ENCODE assay signal across 20 cellular contexts in the genomic region with DNA sequence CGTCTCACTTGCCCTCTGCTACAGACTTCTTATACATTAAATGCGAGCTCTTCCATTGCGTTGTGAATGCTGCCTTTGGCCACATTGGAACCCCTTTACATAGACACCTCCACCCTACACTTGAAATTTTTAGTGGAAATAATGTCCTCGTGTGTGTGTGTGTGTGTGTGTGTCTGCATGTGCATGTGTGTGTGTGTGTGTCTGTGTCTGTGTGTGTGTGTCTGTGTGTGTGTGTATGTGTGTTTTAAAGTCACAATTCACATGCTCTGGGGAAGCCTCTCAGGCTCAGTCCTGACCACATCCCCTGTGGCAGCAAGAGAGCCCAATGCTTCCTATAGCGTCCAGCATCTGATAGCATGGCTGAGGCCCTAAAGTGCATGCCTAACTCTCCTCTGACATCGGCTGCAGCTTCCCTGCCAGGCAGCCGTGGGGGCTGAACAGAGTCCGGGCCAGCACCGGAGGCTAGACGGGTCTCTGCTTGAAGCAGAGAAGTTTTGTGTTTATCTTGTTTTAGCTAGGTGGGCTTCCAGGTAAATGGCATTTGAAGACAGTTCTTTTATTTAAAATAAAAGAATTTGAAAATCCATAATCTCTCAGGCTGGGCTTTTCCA.
DNase-seq lines count a peak whose midpoint lies in the region; ATAC-seq and TF ChIP-seq lines count a peak whose summit lies in the region.
"Had no signal": no experiment of that assay in that cellular context is flagged by ENCODE, and none has a peak within 500 bp of the region (broad histone marks: within the 10 kb centered on the region; RNA-seq: fewer than 3 reads in every experiment).

No MANE protein-coding gene starts in this region.

- H3K27ac ChIP-seq in SJCRH30 (peak overlapping the region; percentile 26), caudate nucleus (ENCODE audit: low read depth, low read length) (peak overlapping the region; percentile 63)
- H3K27ac ChIP-seq: PC-9, RWPE1 had no signal

- H3K36me3 ChIP-seq in H7 (replicated peaks; ENCODE audit: control insufficient read depth, insufficient read depth, low read length) (peaks cover 2% of the 10 kb centered on the region; the same call in 1 of the 2 replicates), SJCRH30 (peaks cover 26% of the 10 kb centered on the region)

- H3K4me3 Mint-ChIP-seq in nephron progenitor cell: no peak overlapping the region
- no peak overlapping the region for H3K4me3 Mint-ChIP-seq in activated CD4-positive, alpha-beta memory T cell treated with anti-CD3 and anti-CD28 coated beads, Interleukin-2, amount 10 ng/mL, durations not matched to agents 7 days and 5 days

- CTCF ChIA-PET in activated CD4-positive, alpha-beta memory T cell treated with anti-CD3 and anti-CD28 coated beads, Interleukin-2, amount 10 ng/mL, durations not matched to agents 7 days and 5 days (lab: Charles Lee): interaction anchor here (0.6 to 1.3 kb wide), 2 partner anchors 9 to 13 kb away, joined by 3 to 5 read pairs; no protein-coding TSS in a partner anchor

- H3K4me1 Mint-ChIP-seq in nephron progenitor cell: peaks cover 68% of the 10 kb centered on the region
- no peaks in the 10 kb centered on the region for H3K4me1 Mint-ChIP-seq in activated CD4-positive, alpha-beta memory T cell treated with anti-CD3 and anti-CD28 coated beads, Interleukin-2, amount 10 ng/mL, durations not matched to agents 7 days and 5 days

- no peaks in the 10 kb centered on the region for H3K9me3 ChIP-seq in SJCRH30 (replicated peaks)

- DNase-seq in H7 (peak; percentile 59), SJCRH30 (no peak), caudate nucleus (lab: John Stamatoyannopoulos, UW) (no peak), nephron progenitor cell (no peak)
- no peak for DNase-seq in stimulated activated CD4-positive, alpha-beta T cell treated with anti-CD3 and anti-CD28 coated beads, Interleukin-4, amount 100 ng/mL, for 1 hour
- no peak for DNase-seq in activated CD4-positive, alpha-beta memory T cell treated with anti-CD3 and anti-CD28 coated beads, Interleukin-2, amount 10 ng/mL, durations not matched to agents 7 days and 5 days
- DNase-seq: ACHN, C1 segment of cervical spinal cord, DMS 273 treated with DMSO at 0.1 percent for 48 hours, DND-41, GOT3, KG1, MV-4-11, NCI-H1436, NCI-H2029, NCI-H526, PC-9 had no signal

- H3K36me3 Mint-ChIP-seq in nephron progenitor cell (ENCODE audit: low read depth): peaks cover 33% of the 10 kb centered on the region
- H3K36me3 Mint-ChIP-seq in activated CD4-positive, alpha-beta memory T cell treated with anti-CD3 and anti-CD28 coated beads, Interleukin-2, amount 10 ng/mL, durations not matched to agents 7 days and 5 days (ENCODE audit: low read depth): no peaks in the 10 kb centered on the region

- H3K27me3 ChIP-seq in H7 (ENCODE audit: control insufficient read depth, insufficient read depth, low read length) (no peaks in the 10 kb centered on the region), SJCRH30 (no peaks in the 10 kb centered on the region)

- H3K4me3 ChIP-seq in H7 (ENCODE audit: insufficient read depth, low read depth, low read length) (no peak overlapping the region), SJCRH30 (no peak overlapping the region)
- H3K4me3 ChIP-seq: PC-9 had no signal

- peaks cover 5% of the 10 kb centered on the region for H3K27me3 Mint-ChIP-seq in nephron progenitor cell (ENCODE audit: low read depth, poor library complexity)
- H3K27me3 Mint-ChIP-seq in activated CD4-positive, alpha-beta memory T cell treated with anti-CD3 and anti-CD28 coated beads, Interleukin-2, amount 10 ng/mL, durations not matched to agents 7 days and 5 days: peaks cover 24% of the 10 kb centered on the region

- H3K4me1 ChIP-seq in SJCRH30: peaks cover 64% of the 10 kb centered on the region

- peak overlapping the region; percentile 30 for H3K27ac Mint-ChIP-seq in nephron progenitor cell
- no peak overlapping the region for H3K27ac Mint-ChIP-seq in activated CD4-positive, alpha-beta memory T cell treated with anti-CD3 and anti-CD28 coated beads, Interleukin-2, amount 10 ng/mL, durations not matched to agents 7 days and 5 days

- no peaks in the 10 kb centered on the region for H3K9me3 Mint-ChIP-seq in nephron progenitor cell
- H3K9me3 Mint-ChIP-seq in activated CD4-positive, alpha-beta memory T cell treated with anti-CD3 and anti-CD28 coated beads, Interleukin-2, amount 10 ng/mL, durations not matched to agents 7 days and 5 days: no peaks in the 10 kb centered on the region

- POLR2A ChIA-PET in activated CD4-positive, alpha-beta memory T cell treated with anti-CD3 and anti-CD28 coated beads, Interleukin-2, amount 10 ng/mL, durations not matched to agents 7 days and 5 days (lab: Charles Lee): no interaction called here

- TF ChIP-seq CTCF in nephron progenitor cell (IDR thresholded peaks at IDR 0.05): no peak

- ATAC-seq in GM19395 (IDR thresholded peaks at IDR 0.05; ENCODE audit: unreplicated experiment) (no peak), GM21515 (IDR thresholded peaks at IDR 0.05; ENCODE audit: unreplicated experiment) (no peak)
